18 cellular contexts compared by ENCODE assay signal in genomic region chr22:38858492-38858891, GRCh38. TPM values are rescaled to one million over a fixed set of nuclear protein-coding genes. Genes with fewer than 3 reads are reported as not detected.
DNase-seq lines count a peak whose midpoint lies in the region; ATAC-seq, FAIRE-seq and TF ChIP-seq lines count a peak whose summit lies in the region.
"Had no signal": no experiment of that assay in that cellular context is flagged by ENCODE, and none has a peak within 500 bp of the region (broad histone marks: within the 10 kb centered on the region; RNA-seq: fewer than 3 reads in every experiment).

No MANE protein-coding gene starts in this region.

- H3K27me3 ChIP-seq in HepG2 (ENCODE audit: control insufficient read depth in 1 of 2, insufficient read depth in 2 of 2, low read length in 2 of 2) (no peaks in the 10 kb centered on the region), right lobe of liver (no peaks in the 10 kb centered on the region), ectodermal cell (ENCODE audit: control insufficient read depth, insufficient read depth, low read length, poor library complexity, severe bottlenecking) (peaks cover 3% of the 10 kb centered on the region), neural progenitor cell (no peaks in the 10 kb centered on the region), SK-N-SH (ENCODE audit: insufficient read depth) (no peaks in the 10 kb centered on the region), body of pancreas (no peaks in the 10 kb centered on the region)

- TF ChIP-seq EP300 in HepG2 (IDR thresholded peaks at IDR 0.05; ENCODE audit: low read depth in 2 of 2, low read length in 2 of 2) (no peak), HepG2 (CRISPR knock-in tag; IDR thresholded peaks at IDR 0.05; ENCODE audit: borderline replicate concordance) (no peak), SK-N-SH (IDR thresholded peaks at IDR 0.05; ENCODE audit: borderline replicate concordance in 1 of 2, low read depth in 1 of 2, low read length in 1 of 2) (no peak)

- CTCF ChIA-PET in HepG2 (lab: Yijun Ruan, JAX; ENCODE audit: low intra/inter-chr PET ratio, low total read pairs) (no interaction called here), SK-N-SH (lab: Yijun Ruan, JAX) (interaction anchor here (0.8 to 3.7 kb wide), 3 partner anchors 11 to 89 kb away, joined by 3 to 28 read pairs (median 7); no protein-coding TSS in a partner anchor)

- H3K9ac ChIP-seq in HepG2 (ENCODE audit: insufficient read depth, low read depth, low read length) (no peak overlapping the region), neural progenitor cell (no peak overlapping the region), SK-N-SH (no peak overlapping the region)

- TF ChIP-seq POLR2A in HepG2 (IDR thresholded peaks at IDR 0.05; ENCODE audit: insufficient read depth in 1 of 2, low read depth in 2 of 2, low read length in 2 of 2) (no peak), right lobe of liver (IDR thresholded peaks at IDR 0.05) (no peak), body of pancreas (IDR thresholded peaks at IDR 0.05) (no peak)

- H3K4me3 Mint-ChIP-seq in neural progenitor cell, result peak overlapping the region; percentile 48
- H3K4me3 Mint-ChIP-seq: B cell; CD4-positive, alpha-beta memory T cell; GM23338; IgD-negative memory B cell had no signal

- ATAC-seq in HepG2 (peak; percentile 31), right lobe of liver (no peak), body of pancreas (no peak)
- ATAC-seq: GM23338 had no signal

- no peaks in the 10 kb centered on the region for H3K36me3 ChIP-seq in HepG2 (replicated peaks in 1 of 2; ENCODE audit: control insufficient read depth in 1 of 2, insufficient read depth in 2 of 2, low read length in 2 of 2)
- H3K36me3 ChIP-seq in right lobe of liver, result no peaks in the 10 kb centered on the region
- no peaks in the 10 kb centered on the region for H3K36me3 ChIP-seq in ectodermal cell (ENCODE audit: control insufficient read depth, insufficient read depth, low read length)
- H3K36me3 ChIP-seq in neural progenitor cell, result no peaks in the 10 kb centered on the region
- H3K36me3 ChIP-seq in SK-N-SH (replicated peaks in 1 of 2; ENCODE audit: control insufficient read depth in 1 of 2, insufficient read depth in 2 of 2, low read length in 1 of 2), result no peaks in the 10 kb centered on the region
- H3K36me3 ChIP-seq in body of pancreas (replicated peaks in 1 of 2; ENCODE audit: insufficient read depth in 1 of 2, low read depth in 2 of 2), result no peaks in the 10 kb centered on the region

- H3K79me2 ChIP-seq in HepG2 (ENCODE audit: insufficient read depth, low read length), result no peaks in the 10 kb centered on the region
- H3K79me2 ChIP-seq in neural progenitor cell (ENCODE audit: low read depth), result no peaks in the 10 kb centered on the region
- no peaks in the 10 kb centered on the region for H3K79me2 ChIP-seq in SK-N-SH (ENCODE audit: insufficient read depth)

- peaks cover 42% of the 10 kb centered on the region for H3K4me1 Mint-ChIP-seq in neural progenitor cell

- H3K9me3 ChIP-seq in HepG2 (ENCODE audit: low read length) (no peaks in the 10 kb centered on the region), right lobe of liver (no peaks in the 10 kb centered on the region), ectodermal cell (ENCODE audit: control insufficient read depth, low read length) (no peaks in the 10 kb centered on the region), neural progenitor cell (ENCODE audit: low read depth) (no peaks in the 10 kb centered on the region), SK-N-SH (no peaks in the 10 kb centered on the region), body of pancreas (no peaks in the 10 kb centered on the region)

- POLR2A ChIA-PET in HepG2 (lab: Yijun Ruan, JAX) (no interaction called here), SK-N-SH (lab: Yijun Ruan, JAX) (no interaction called here)

- no peaks in the 10 kb centered on the region for H3K36me3 Mint-ChIP-seq in neural progenitor cell

- H3K9me2 ChIP-seq in SK-N-SH, result no peaks in the 10 kb centered on the region

- H2AFZ ChIP-seq in HepG2 (ENCODE audit: low read length) (no peak overlapping the region), neural progenitor cell (replicated peaks) (no peak overlapping the region), SK-N-SH (ENCODE audit: low read depth) (no peak overlapping the region)
- H2AFZ ChIP-seq: GM23338 had no signal

- peak overlapping the region; percentile 89 for H3K27ac Mint-ChIP-seq in neural progenitor cell
- H3K27ac Mint-ChIP-seq: B cell; CD4-positive, alpha-beta memory T cell; GM23338; IgD-negative memory B cell had no signal

- H4K20me1 ChIP-seq in HepG2 (ENCODE audit: insufficient read depth, low read length), result no peaks in the 10 kb centered on the region
- H4K20me1 ChIP-seq in neural progenitor cell (ENCODE audit: low read depth), result peaks cover 49% of the 10 kb centered on the region
- no peaks in the 10 kb centered on the region for H4K20me1 ChIP-seq in SK-N-SH (ENCODE audit: insufficient read depth)

- H3F3A ChIP-seq in neural progenitor cell (ENCODE audit: low read depth), result peaks cover 35% of the 10 kb centered on the region
- no peaks in the 10 kb centered on the region for H3F3A ChIP-seq in SK-N-SH (replicated peaks; ENCODE audit: insufficient read depth)

- peak; percentile 43 for TF ChIP-seq CTCF in HepG2 (CRISPR knock-in tag; IDR thresholded peaks at IDR 0.05)
- no peak for TF ChIP-seq CTCF in right lobe of liver (IDR thresholded peaks at IDR 0.05)
- no peak for TF ChIP-seq CTCF in neural progenitor cell (IDR thresholded peaks at IDR 0.05)
- no peak for TF ChIP-seq CTCF in SK-N-SH (IDR thresholded peaks at IDR 0.05)
- no peak for TF ChIP-seq CTCF in body of pancreas (IDR thresholded peaks at IDR 0.05)

- no peaks in the 10 kb centered on the region for H3K9me3 Mint-ChIP-seq in neural progenitor cell
- H3K9me3 Mint-ChIP-seq: CD4-positive, alpha-beta memory T cell; GM23338; IgD-negative memory B cell had no signal

- intact Hi-C loops in HepG2 (cut with micrococcal nuclease; ENCODE audit: unreplicated experiment), result no loop called here
- intact Hi-C loops in right lobe of liver (cut with DNase I), result no loop called here
- intact Hi-C loops in body of pancreas (cut with DNase I), result no loop called here

- H3K4me2 ChIP-seq in HepG2 (ENCODE audit: low read depth, low read length) (peak overlapping the region; percentile 44), neural progenitor cell (peak overlapping the region; percentile 51), SK-N-SH (no peak overlapping the region)
- H3K4me2 ChIP-seq: GM23338 had no signal

- no peak for FAIRE-seq in HepG2 (lab: Jason Lieb, UNC)
- FAIRE-seq: A204.1, G401.6, GM12891 had no signal

- no peak overlapping the region for H3K27ac ChIP-seq in HepG2 (ENCODE audit: extremely low read length, insufficient read depth, low read length)
- H3K27ac ChIP-seq in right lobe of liver, result no peak overlapping the region
- peak overlapping the region; percentile 26 for H3K27ac ChIP-seq in ectodermal cell (ENCODE audit: insufficient read depth, low read depth, low read length, poor library complexity, severe bottlenecking)
- H3K27ac ChIP-seq in neural progenitor cell, result no peak overlapping the region
- H3K27ac ChIP-seq in SK-N-SH (ENCODE audit: low read depth in 2 of 2, low read length in 1 of 2), result no peak overlapping the region
- no peak overlapping the region for H3K27ac ChIP-seq in body of pancreas
- H3K27ac ChIP-seq: HL-60 had no signal

- in situ Hi-C loops in HepG2 (cut with HindIII; ENCODE audit: extremely low pct_ligation_motif_present, low pct_unique_long_range_greater_than_20kb), result no loop called here

- WGBS in HepG2 (ENCODE audit: low lambda C conversion rate), result 0% methylated on average over 6 of the region's 9 CpGs
- 58% methylated on average over 5 of the region's 9 CpGs for whole genome bisulfite sequencing in right lobe of liver (ENCODE audit: insufficient coverage, low coverage, low lambda C conversion rate, missing lambda C conversion rate)
- WGBS in ectodermal cell, 2 experiments, result 20 to 21% methylated on average over 9 of the region's 9 CpGs
- WGBS in SK-N-SH (ENCODE audit: low lambda C conversion rate), result 63% methylated on average over 4 of the region's 9 CpGs
- WGBS in body of pancreas, 2 donors, result 65 to 73% methylated on average over 9 of the region's 9 CpGs

- no peak overlapping the region for H3K4me3 ChIP-seq in HepG2 (replicated peaks in 1 of 3; ENCODE audit: insufficient read depth in 1 of 3, low read depth in 2 of 3, low read length in 3 of 3)
- H3K4me3 ChIP-seq in right lobe of liver, result no peak overlapping the region
- no peak overlapping the region for H3K4me3 ChIP-seq in ectodermal cell (ENCODE audit: insufficient read depth, low read depth, low read length)
- H3K4me3 ChIP-seq in neural progenitor cell, result no peak overlapping the region
- H3K4me3 ChIP-seq in SK-N-SH (ENCODE audit: low read depth in 2 of 2, low read length in 1 of 2), result no peak overlapping the region
- H3K4me3 ChIP-seq in body of pancreas, result no peak overlapping the region
- H3K4me3 ChIP-seq: GM23338 had no signal

- peaks cover 20% of the 10 kb centered on the region for H3K27me3 Mint-ChIP-seq in neural progenitor cell (ENCODE audit: insufficient read depth, low read depth)

- TF ChIP-seq RAD21 in HepG2 (CRISPR knock-in tag; IDR thresholded peaks at IDR 0.05), result no peak
- no peak for TF ChIP-seq RAD21 in SK-N-SH (IDR thresholded peaks at IDR 0.05; ENCODE audit: low read length)

- no TSS peak for BruUV-seq in HepG2 (replicated peaks; lab: Mats Ljungman, UMichigan)

- DNase-seq in HepG2 (ENCODE audit: low spot score), result no peak
- DNase-seq in right lobe of liver, result no peak
- DNase-seq in neural progenitor cell (ENCODE audit: low spot score), result peak; percentile 53
- DNase-seq in SK-N-SH, result no peak
- no peak for DNase-seq in body of pancreas
- DNase-seq in SW 1271 (lab: John Stamatoyannopoulos, UW), result no peak
- DNase-seq: C1 segment of cervical spinal cord; CD4-positive, alpha-beta memory T cell; DMS79; HCEC 1CT had no signal

- H3K4me1 ChIP-seq in HepG2 (ENCODE audit: insufficient read depth, low read length) (peaks cover 58% of the 10 kb centered on the region), right lobe of liver (no peaks in the 10 kb centered on the region), ectodermal cell (ENCODE audit: control insufficient read depth, insufficient read depth, low read length) (peaks cover 34% of the 10 kb centered on the region), neural progenitor cell (peaks cover 44% of the 10 kb centered on the region), SK-N-SH (ENCODE audit: control insufficient read depth in 1 of 2, insufficient read depth in 2 of 2, low read depth in 1 of 2, low read length in 1 of 2) (peaks cover 0 to 5% of the 10 kb centered on the region in 2 experiments; a peak in 1 of 4 replicates), body of pancreas (no peaks in the 10 kb centered on the region)

RNA-seq across cellular contexts. Expression of gene CBX6, which starts 13.5 kb away (rescaled TPM):
- total RNA-seq in HepG2 (2016; rRNA removed; fragmentation: Illumina TruSeq; extraction: Trizol), result 4.7 and 6.5 TPM in 2 replicates
- 0.51 and 0.79 TPM in 2 replicates for total RNA-seq in HepG2 (2016; cell fraction: cytosol; rRNA removed; fragmentation: Illumina TruSeq; extraction: Trizol; ENCODE audit: low read depth)
- 4.0 and 6.6 TPM in 2 replicates for total RNA-seq in HepG2 (2016; cell fraction: insoluble cytoplasmic fraction; rRNA removed; fragmentation: Illumina TruSeq; extraction: Trizol)
- 2.0 TPM in 2 replicates for total RNA-seq in HepG2 (2016; cell fraction: membrane; rRNA removed; fragmentation: Illumina TruSeq; extraction: Trizol)
- 7.6 and 8.9 TPM in 2 replicates for total RNA-seq in HepG2 (2016; cell fraction: nucleus; rRNA removed; fragmentation: Illumina TruSeq; extraction: Trizol)
- 1.7 and 2.6 TPM in 2 replicates for polyA plus RNA-seq in HepG2 (2011; rRNA removed)
- polyA plus RNA-seq in HepG2 (2011; cell fraction: cytosol; rRNA removed), result 1.2 and 1.3 TPM in 2 replicates
- polyA plus RNA-seq in HepG2 (2011; cell fraction: nucleus; rRNA removed), result 13.0 and 15.1 TPM in 2 replicates
- polyA plus RNA-seq in HepG2 (2012), result 4.0 and 5.0 TPM in 2 replicates
- polyA plus RNA-seq in HepG2 (2016; cell fraction: cytosol; fragmentation: Illumina TruSeq; extraction: Trizol; ENCODE audit: low read depth), result 0.35 and 0.47 TPM in 2 replicates
- 3.9 and 4.7 TPM in 2 replicates for polyA plus RNA-seq in HepG2 (2016; cell fraction: insoluble cytoplasmic fraction; fragmentation: Illumina TruSeq; extraction: Trizol; ENCODE audit: low read depth)
- polyA plus RNA-seq in HepG2 (2016; cell fraction: membrane; fragmentation: Illumina TruSeq; extraction: Trizol; ENCODE audit: low read depth), result 0.98 and 1.0 TPM in 2 replicates
- 13.0 and 13.1 TPM in 2 replicates for polyA plus RNA-seq in HepG2 (2016; cell fraction: nucleus; fragmentation: Illumina TruSeq; extraction: Trizol; ENCODE audit: insufficient read depth, low read depth)
- polyA minus RNA-seq in HepG2 (2011; rRNA and poly(A)+ RNA removed; ENCODE audit: low replicate concordance), result 8.8 and 30.1 TPM in 2 replicates
- polyA minus RNA-seq in HepG2 (2011; cell fraction: cytosol; rRNA and poly(A)+ RNA removed), result 5.5 and 5.9 TPM in 2 replicates
- 9.9 and 16.2 TPM in 2 replicates for polyA minus RNA-seq in HepG2 (2011; cell fraction: nucleus; rRNA and poly(A)+ RNA removed)
- total RNA-seq in right lobe of liver, result 10 to 100 TPM in 4 of 6 experiments, 1 to 10 TPM in 2; 7.8 to 22.5 (median 12.1) TPM
- 22.6 TPM for polyA plus RNA-seq in ectodermal cell (2013, experiment 1 of 4)
- 22.5 TPM for polyA plus RNA-seq in ectodermal cell (2013, experiment 2 of 4)
- 17.0 TPM for polyA plus RNA-seq in ectodermal cell (2013, experiment 3 of 4)
- polyA plus RNA-seq in ectodermal cell (2013, experiment 4 of 4), result 17.3 TPM
- 14.0 and 29.7 TPM in 2 replicates for total RNA-seq in neural progenitor cell (ENCODE audit: low replicate concordance)
- 3.4 and 5.4 TPM in 2 replicates for polyA plus RNA-seq in SK-N-SH (2012; rRNA removed)
- polyA plus RNA-seq in SK-N-SH (2012; cell fraction: cytosol; rRNA removed), result 2.0 and 3.2 TPM in 2 replicates
- polyA plus RNA-seq in SK-N-SH (2012; cell fraction: nucleus; rRNA removed), result 8.3 and 9.1 TPM in 2 replicates
- 10 to 100 TPM; 32.7 to 45.2 TPM for total RNA-seq in body of pancreas

RNA-seq across cellular contexts. Expression of gene NPTXR, which starts 14.7 kb away (rescaled TPM):
- total RNA-seq in HepG2 (2016; rRNA removed; fragmentation: Illumina TruSeq; extraction: Trizol) (2.5 and 2.6 TPM in 2 replicates), right lobe of liver (under 1 TPM; 0.18 to 0.68 (median 0.28) TPM), neural progenitor cell (ENCODE audit: low replicate concordance) (0.99 and 2.5 TPM in 2 replicates), body of pancreas (10 to 100 TPM in 1 of 2 donors, 1 to 10 TPM in 1; 6.0 to 10.5 TPM)
- 0.44 and 0.51 TPM in 2 replicates for total RNA-seq in HepG2 (2016; cell fraction: cytosol; rRNA removed; fragmentation: Illumina TruSeq; extraction: Trizol; ENCODE audit: low read depth)
- 2.1 and 2.5 TPM in 2 replicates for total RNA-seq in HepG2 (2016; cell fraction: insoluble cytoplasmic fraction; rRNA removed; fragmentation: Illumina TruSeq; extraction: Trizol)
- total RNA-seq in HepG2 (2016; cell fraction: membrane; rRNA removed; fragmentation: Illumina TruSeq; extraction: Trizol), result 2.4 TPM in 2 replicates
- total RNA-seq in HepG2 (2016; cell fraction: nucleus; rRNA removed; fragmentation: Illumina TruSeq; extraction: Trizol), result 5.7 and 7.1 TPM in 2 replicates
- polyA plus RNA-seq in HepG2 (2011; rRNA removed) (4.8 and 6.7 TPM in 2 replicates), SK-N-SH (2012; rRNA removed) (1.1 and 1.2 TPM in 2 replicates)
- 4.4 and 4.7 TPM in 2 replicates for polyA plus RNA-seq in HepG2 (2011; cell fraction: cytosol; rRNA removed)
- polyA plus RNA-seq in HepG2 (2011; cell fraction: nucleus; rRNA removed), result 7.5 and 8.6 TPM in 2 replicates
- 13.2 and 13.3 TPM in 2 replicates for polyA plus RNA-seq in HepG2 (2012)
- polyA plus RNA-seq in HepG2 (2016; cell fraction: cytosol; fragmentation: Illumina TruSeq; extraction: Trizol; ENCODE audit: low read depth), result 0.61 and 0.71 TPM in 2 replicates
- 3.2 and 4.5 TPM in 2 replicates for polyA plus RNA-seq in HepG2 (2016; cell fraction: insoluble cytoplasmic fraction; fragmentation: Illumina TruSeq; extraction: Trizol; ENCODE audit: low read depth)
- polyA plus RNA-seq in HepG2 (2016; cell fraction: membrane; fragmentation: Illumina TruSeq; extraction: Trizol; ENCODE audit: low read depth), result 1.6 and 1.8 TPM in 2 replicates
- 13.4 and 14.4 TPM in 2 replicates for polyA plus RNA-seq in HepG2 (2016; cell fraction: nucleus; fragmentation: Illumina TruSeq; extraction: Trizol; ENCODE audit: insufficient read depth, low read depth)
- polyA minus RNA-seq in HepG2 (2011; rRNA and poly(A)+ RNA removed; ENCODE audit: low replicate concordance), result 2.5 and 11.6 TPM in 2 replicates
- polyA minus RNA-seq in HepG2 (2011; cell fraction: cytosol; rRNA and poly(A)+ RNA removed), result 6.9 and 7.3 TPM in 2 replicates
- polyA minus RNA-seq in HepG2 (2011; cell fraction: nucleus; rRNA and poly(A)+ RNA removed), result 2.4 and 3.4 TPM in 2 replicates
- polyA plus RNA-seq in ectodermal cell (2013, experiment 1 of 4), result 3.9 TPM
- polyA plus RNA-seq in ectodermal cell (2013, experiment 2 of 4), result 4.4 TPM
- polyA plus RNA-seq in ectodermal cell (2013, experiment 3 of 4), result 3.4 TPM
- 3.9 TPM for polyA plus RNA-seq in ectodermal cell (2013, experiment 4 of 4)
- 0.72 and 1.3 TPM in 2 replicates for polyA plus RNA-seq in SK-N-SH (2012; cell fraction: cytosol; rRNA removed)
- polyA plus RNA-seq in SK-N-SH (2012; cell fraction: nucleus; rRNA removed), result 1.2 and 1.6 TPM in 2 replicates

Comparison
In these comparisons a context has a peak if more than half of its experiments do, and no peak if none do; other contexts are left out.
1. Of the 25 proteins assayed by ChIP-seq in both HepG2 and SK-N-SH: peak only in HepG2: CTCF and MAX; only in SK-N-SH: none; in both: none; in neither: 23.